23 cellular contexts compared by ENCODE assay signal in genomic region chr9:82776508-82776907, GRCh38.
A peak's percentile ranks its signal among the peaks of the same experiment; 100 is the strongest.
DNase-seq lines count a peak whose midpoint lies in the region; ATAC-seq, FAIRE-seq and TF ChIP-seq lines count a peak whose summit lies in the region.
"Had no signal": no experiment of that assay in that cellular context is flagged by ENCODE, and none has a peak within 500 bp of the region (broad histone marks: within the 10 kb centered on the region; RNA-seq: fewer than 3 reads in every experiment).

No MANE protein-coding gene starts in this region.

- H3K4me3 ChIP-seq in H1 (ENCODE audit: extremely low read depth in 1 of 4, insufficient read depth in 2 of 4, low read depth in 3 of 4, low read length in 4 of 4) (no peak overlapping the region), mucosa of descending colon (no peak overlapping the region), spleen (no peak overlapping the region)
- H3K4me3 ChIP-seq: BLaER1 had no signal

- no peak overlapping the region for H2AK5ac ChIP-seq in H1 (ENCODE audit: low read depth, low read length)

- H3K18ac ChIP-seq in H1 (ENCODE audit: extremely low read depth, low read length), result no peak overlapping the region

- ATAC-seq in WTC11, result no peak
- ATAC-seq in mucosa of descending colon, result peak; percentile 25
- ATAC-seq in GM18505 (IDR thresholded peaks at IDR 0.05; ENCODE audit: unreplicated experiment), result no peak
- ATAC-seq in GM21360 (IDR thresholded peaks at IDR 0.05; ENCODE audit: unreplicated experiment), result no peak
- ATAC-seq: CD8-positive, alpha-beta T cell had no signal

- H2BK20ac ChIP-seq in H1 (ENCODE audit: low read length), result no peak overlapping the region

- H3K23ac ChIP-seq in H1 (ENCODE audit: insufficient read length), result no peak overlapping the region

- no peaks in the 10 kb centered on the region; the same call in 1 of the 2 replicates for H3K27me3 Mint-ChIP-seq in WTC11 (ENCODE audit: low read depth)

- no peaks in the 10 kb centered on the region; a peak in 1 of 4 replicates for H3K79me2 ChIP-seq in H1 (ENCODE audit: control insufficient read depth in 1 of 2, insufficient read depth in 2 of 2, low read length in 2 of 2)

- H3K79me1 ChIP-seq in H1 (ENCODE audit: low read depth, low read length), result no peaks in the 10 kb centered on the region

- TF ChIP-seq POLR2A in H1 (IDR thresholded peaks at IDR 0.05; ENCODE audit: control extremely low read depth in 1 of 2, low read depth in 2 of 2, low read length in 2 of 2) (no peak), spleen (IDR thresholded peaks at IDR 0.05) (no peak), GM18505 (IDR thresholded peaks at IDR 0.05; ENCODE audit: borderline replicate concordance, extremely low read depth, insufficient read depth, insufficient read length) (no peak)

- H4K8ac ChIP-seq in H1 (ENCODE audit: extremely low read depth, insufficient read depth, low read length), result no peak overlapping the region

- no peak overlapping the region for H2AFZ ChIP-seq in H1 (ENCODE audit: low read length)

- H3K4me3 Mint-ChIP-seq in WTC11, result no peak overlapping the region
- H3K4me3 Mint-ChIP-seq: CD4-positive, alpha-beta T cell; CD8-positive, alpha-beta T cell had no signal

- H3K23me2 ChIP-seq in H1 (ENCODE audit: low read depth, low read length), result no peaks in the 10 kb centered on the region

- FAIRE-seq in H1 (lab: Jason Lieb, UNC), result no peak
- FAIRE-seq: A204.1, D721Med, G401.6, GM12891, GM18507 had no signal

- no peak overlapping the region for H4K5ac ChIP-seq in H1 (ENCODE audit: insufficient read length, low read depth, low read length)

- H3K4me1 Mint-ChIP-seq in WTC11, result peaks cover 21% of the 10 kb centered on the region

- no peaks in the 10 kb centered on the region for H4K20me1 ChIP-seq in H1 (replicated peaks in 1 of 2; ENCODE audit: control insufficient read depth in 1 of 2, insufficient read depth in 2 of 2, low read length in 2 of 2)
- H4K20me1 ChIP-seq: BLaER1 had no signal

- H3K27me3 ChIP-seq in H1 (replicated peaks in 1 of 4; ENCODE audit: control insufficient read depth in 3 of 4, extremely low read depth in 1 of 4, insufficient read depth in 3 of 4, low read length in 3 of 4) (no peaks in the 10 kb centered on the region), spleen (replicated peaks in 1 of 7) (no peaks in the 10 kb centered on the region)
- H3K27me3 ChIP-seq: BE2C, BLaER1 had no signal

- no peak overlapping the region for H3K14ac ChIP-seq in H1 (ENCODE audit: insufficient read length)

- H4K91ac ChIP-seq in H1 (replicated peaks; ENCODE audit: insufficient read length, low read length), result peak overlapping the region; percentile 37

- H3K4me1 ChIP-seq in H1 (replicated peaks in 1 of 4; ENCODE audit: control insufficient read depth in 3 of 4, insufficient read depth in 4 of 4, low read length in 3 of 4) (peaks cover 0 to 11% (median 4%) of the 10 kb centered on the region in 4 experiments; a peak in 3 of 7 replicates), mucosa of descending colon (ENCODE audit: low read depth) (no peaks in the 10 kb centered on the region), spleen (no peaks in the 10 kb centered on the region)
- H3K4me1 ChIP-seq: BE2C, BLaER1, Caco-2 had no signal

- peak overlapping the region; percentile 42; the same call in 1 of the 2 replicates for H3K27ac Mint-ChIP-seq in WTC11
- H3K27ac Mint-ChIP-seq: CD4-positive, alpha-beta T cell; CD8-positive, alpha-beta T cell had no signal

- POLR2A ChIA-PET in WTC11 (lab: Charles Lee), result no interaction called here
- POLR2A ChIA-PET in H1 (lab: Charles Lee; ENCODE audit: partially characterized antibody), result interaction anchor here (1.0 kb wide), 1 partner anchor 40 kb away, joined by 3 read pairs; no protein-coding TSS in a partner anchor

- CTCF ChIA-PET in WTC11 (lab: Charles Lee) (no interaction called here), H1 (lab: Charles Lee; ENCODE audit: partially characterized antibody) (no interaction called here)

- H3K9ac ChIP-seq in H1 (replicated peaks in 1 of 4; ENCODE audit: extremely low read depth in 1 of 4, low read depth in 3 of 4, low read length in 3 of 4), result no peak overlapping the region
- H3K9ac ChIP-seq: BLaER1 had no signal

- H3K9me3 Mint-ChIP-seq in WTC11, result peaks cover 46% of the 10 kb centered on the region

- H3K4ac ChIP-seq in H1 (replicated peaks; ENCODE audit: insufficient read length, low read depth, low read length), result no peak overlapping the region

- no peak overlapping the region for H2BK5ac ChIP-seq in H1 (ENCODE audit: low read depth, low read length)

- H3K56ac ChIP-seq in H1 (replicated peaks; ENCODE audit: insufficient read length, low read depth, low read length), result no peak overlapping the region

- no peak for TF ChIP-seq EP300 in H1 (IDR thresholded peaks at IDR 0.05; ENCODE audit: borderline replicate concordance in 1 of 2, low read depth in 2 of 2, low read length in 2 of 2)

- H3K4me2 ChIP-seq in H1 (ENCODE audit: insufficient read depth in 1 of 2, low read depth in 2 of 2, low read length in 2 of 2), result peak overlapping the region in 1 of 2 experiments; percentile 20; a peak in 1 of 4 replicates
- H3K4me2 ChIP-seq: BLaER1 had no signal

- DNase-seq in WTC11 (ENCODE audit: low spot score), result no peak
- DNase-seq in H1 (ENCODE audit: low read depth in 1 of 2, low spot score in 2 of 2), result no peak
- no peak for DNase-seq in mucosa of descending colon
- DNase-seq in spleen, result no peak
- no peak for DNase-seq in stimulated activated CD4-positive, alpha-beta T cell treated with anti-CD3 and anti-CD28 coated beads, Interleukin-4, amount 100 ng/mL, for 4 hours
- DNase-seq: 8988T; ACHN; BE2C; C1 segment of cervical spinal cord; Caco-2; Calu3; CD4-positive, alpha-beta T cell; CD8-positive, alpha-beta T cell; DMS79 treated with DMSO at 0.1 percent for 48 hours; GF-D8 had no signal

- no peak overlapping the region for H3K27ac ChIP-seq in H1 (ENCODE audit: low read depth, low read length)
- H3K27ac ChIP-seq in spleen, result peak overlapping the region in 6 of 8 donors; percentile 18 to 68 (median 48)
- H3K27ac ChIP-seq: BLaER1 had no signal

- H2BK120ac ChIP-seq in H1 (replicated peaks; ENCODE audit: low read depth, low read length), result no peak overlapping the region

- peaks cover 55% of the 10 kb centered on the region for H3K36me3 Mint-ChIP-seq in WTC11
- H3K36me3 Mint-ChIP-seq: CD8-positive, alpha-beta T cell had no signal

- 0 out of 2 replicates have a peak overlapping the region, but pooled peaks have one; percentile 2 for H2BK12ac ChIP-seq in H1 (ENCODE audit: low read depth, low read length)

- H2BK15ac ChIP-seq in H1 (ENCODE audit: low read length), result no peak overlapping the region

- intact Hi-C loops in mucosa of descending colon (cut with DNase I, micrococcal nuclease), result no loop called here
- intact Hi-C loops in spleen (cut with DNase I; ENCODE audit: low total_unique reads), result no loop called here

- no peak for TF ChIP-seq CTCF in WTC11 (IDR thresholded peaks at IDR 0.05)
- no peak for TF ChIP-seq CTCF in H1 (IDR thresholded peaks at IDR 0.05; ENCODE audit: control extremely low read depth in 1 of 3, insufficient read depth in 1 of 3, low read depth in 1 of 3, low read length in 3 of 3)
- TF ChIP-seq CTCF in mucosa of descending colon (IDR thresholded peaks at IDR 0.05), result no peak
- no peak for TF ChIP-seq CTCF in spleen (IDR thresholded peaks at IDR 0.05 in 8 of 11, conservative IDR thresholded peaks at IDR 0.05 in 3 of 11)

- H3K9me3 ChIP-seq in H1 (ENCODE audit: insufficient read depth in 2 of 2, low read depth in 1 of 2, low read length in 1 of 2) (peaks cover 0 to 7% of the 10 kb centered on the region in 2 experiments; a peak in 3 of 4 replicates), mucosa of descending colon (no peaks in the 10 kb centered on the region), spleen (peaks cover 0 to 8% (median 0%) of the 10 kb centered on the region in 8 donors)
- H3K9me3 ChIP-seq: BE2C, Caco-2 had no signal

- H3K36me3 ChIP-seq in H1 (ENCODE audit: control insufficient read depth in 2 of 4, insufficient read depth in 4 of 4, low read length in 3 of 4), result peaks cover 0 to 22% (median 0%) of the 10 kb centered on the region in 4 experiments; a peak in 1 of 8 replicates
- H3K36me3 ChIP-seq in mucosa of descending colon (ENCODE audit: low read depth), result no peaks in the 10 kb centered on the region
- no peaks in the 10 kb centered on the region for H3K36me3 ChIP-seq in spleen
- H3K36me3 ChIP-seq: BE2C, BLaER1 had no signal

- no peak for TF ChIP-seq RAD21 in H1 (IDR thresholded peaks at IDR 0.05 in 1 of 2, conservative IDR thresholded peaks at IDR 0.05 in 1 of 2; ENCODE audit: low read depth in 2 of 2, low read length in 2 of 2)

TF ChIP-seq in H1, 55 proteins besides CTCF, POLR2A, EP300 and RAD21:
- no peak for TF ChIP-seq SIX5 (IDR thresholded peaks at IDR 0.05; ENCODE audit: low read depth, low read length)
- no peak for TF ChIP-seq ASH2L (IDR thresholded peaks at IDR 0.05; ENCODE audit: low read length)
- no peak for TF ChIP-seq CTBP2 (IDR thresholded peaks at IDR 0.05; ENCODE audit: borderline replicate concordance, insufficient read depth, insufficient read length, low read length)
- no peak for TF ChIP-seq KDM5A (IDR thresholded peaks at IDR 0.05; ENCODE audit: low read length)
